Comparison of ENCODE assay signal across 1 cellular context in the genomic region with DNA sequence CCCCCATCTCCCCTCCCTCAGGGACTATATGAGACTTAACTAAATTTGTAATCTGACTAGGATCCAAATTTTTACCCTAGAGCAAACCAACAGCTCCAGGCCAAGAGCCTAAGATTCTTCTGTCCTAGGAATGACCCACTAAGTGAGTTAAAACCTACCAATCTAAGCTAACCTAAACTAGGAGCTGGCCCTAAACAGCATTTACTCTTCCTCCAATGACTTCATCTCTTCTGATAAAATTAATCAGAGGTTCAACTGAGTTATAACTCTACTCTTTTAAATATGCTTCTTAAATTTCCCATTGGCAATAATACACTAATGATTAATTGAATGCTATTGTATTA.
TF ChIP-seq lines count a peak whose summit lies in the region.

No MANE protein-coding gene starts in this region.

TF ChIP-seq in HCT116, 20 proteins besides CTCF, POLR2A, EP300 and RAD21 (continued from another document):
- TF ChIP-seq, protein P1, sequence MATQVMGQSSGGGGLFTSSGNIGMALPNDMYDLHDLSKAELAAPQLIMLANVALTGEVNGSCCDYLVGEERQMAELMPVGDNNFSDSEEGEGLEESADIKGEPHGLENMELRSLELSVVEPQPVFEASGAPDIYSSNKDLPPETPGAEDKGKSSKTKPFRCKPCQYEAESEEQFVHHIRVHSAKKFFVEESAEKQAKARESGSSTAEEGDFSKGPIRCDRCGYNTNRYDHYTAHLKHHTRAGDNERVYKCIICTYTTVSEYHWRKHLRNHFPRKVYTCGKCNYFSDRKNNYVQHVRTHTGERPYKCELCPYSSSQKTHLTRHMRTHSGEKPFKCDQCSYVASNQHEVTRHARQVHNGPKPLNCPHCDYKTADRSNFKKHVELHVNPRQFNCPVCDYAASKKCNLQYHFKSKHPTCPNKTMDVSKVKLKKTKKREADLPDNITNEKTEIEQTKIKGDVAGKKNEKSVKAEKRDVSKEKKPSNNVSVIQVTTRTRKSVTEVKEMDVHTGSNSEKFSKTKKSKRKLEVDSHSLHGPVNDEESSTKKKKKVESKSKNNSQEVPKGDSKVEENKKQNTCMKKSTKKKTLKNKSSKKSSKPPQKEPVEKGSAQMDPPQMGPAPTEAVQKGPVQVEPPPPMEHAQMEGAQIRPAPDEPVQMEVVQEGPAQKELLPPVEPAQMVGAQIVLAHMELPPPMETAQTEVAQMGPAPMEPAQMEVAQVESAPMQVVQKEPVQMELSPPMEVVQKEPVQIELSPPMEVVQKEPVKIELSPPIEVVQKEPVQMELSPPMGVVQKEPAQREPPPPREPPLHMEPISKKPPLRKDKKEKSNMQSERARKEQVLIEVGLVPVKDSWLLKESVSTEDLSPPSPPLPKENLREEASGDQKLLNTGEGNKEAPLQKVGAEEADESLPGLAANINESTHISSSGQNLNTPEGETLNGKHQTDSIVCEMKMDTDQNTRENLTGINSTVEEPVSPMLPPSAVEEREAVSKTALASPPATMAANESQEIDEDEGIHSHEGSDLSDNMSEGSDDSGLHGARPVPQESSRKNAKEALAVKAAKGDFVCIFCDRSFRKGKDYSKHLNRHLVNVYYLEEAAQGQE (IDR thresholded peaks at IDR 0.05; ENCODE audit: low read depth) = no peak
- no peak for TF ChIP-seq ZNF274 (IDR thresholded peaks at IDR 0.05; ENCODE audit: low read depth, low read length)
